11 cellular contexts compared by ENCODE assay signal in the genomic region with DNA sequence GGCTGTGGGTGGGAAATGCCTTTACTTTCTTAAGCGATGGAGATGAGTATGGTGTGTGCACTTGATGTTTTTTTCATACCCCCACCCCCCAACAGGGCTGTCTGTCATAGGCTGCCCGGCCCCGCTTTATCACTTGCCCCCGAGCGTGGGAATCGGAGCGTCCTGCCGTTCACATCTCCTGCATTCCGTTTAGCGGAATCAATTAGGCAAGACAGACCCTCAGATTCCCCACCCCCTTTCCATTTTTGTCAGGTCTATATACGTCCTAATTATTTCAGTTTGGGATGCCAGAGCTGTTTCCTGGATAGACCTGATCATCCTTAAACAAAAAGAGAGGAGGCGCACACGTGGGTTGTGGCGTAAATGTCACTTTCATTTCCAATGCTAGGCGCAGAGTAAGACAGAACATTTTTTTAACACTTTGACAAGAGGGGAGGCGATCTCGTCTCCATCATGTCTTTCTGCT.
DNase-seq lines count a peak whose midpoint lies in the region; ATAC-seq and TF ChIP-seq lines count a peak whose summit lies in the region.
"Had no signal": no experiment of that assay in that cellular context is flagged by ENCODE, and none has a peak within 500 bp of the region (broad histone marks: within the 10 kb centered on the region; RNA-seq: fewer than 3 reads in every experiment).

No MANE protein-coding gene starts in this region.

- in situ Hi-C loops in astrocyte of the cerebellum (cut with HindIII; ENCODE audit: low sequenced_read_pairs) = no loop called here

- H3K4me3 ChIP-seq in astrocyte of the cerebellum (ENCODE audit: low read depth, low read length) = peak overlapping the region; percentile 50
- H3K4me3 ChIP-seq: K562, lung had no signal

- peak overlapping the region; percentile 98 for H3K4me3 Mint-ChIP-seq in natural killer cell

- peaks cover 74 to 91% of the 10 kb centered on the region in 2 donors for H3K27me3 Mint-ChIP-seq in natural killer cell (ENCODE audit: low read depth in 2 of 2)

- no peak overlapping the region for H3K27ac Mint-ChIP-seq in natural killer cell

- H3K36me3 Mint-ChIP-seq in natural killer cell = peaks cover 22% of the 10 kb centered on the region

- ATAC-seq in natural killer cell = no peak
- ATAC-seq in GM19397 (IDR thresholded peaks at IDR 0.05; ENCODE audit: unreplicated experiment) = no peak
- no peak for ATAC-seq in GM21528 (IDR thresholded peaks at IDR 0.05; ENCODE audit: low FRiP score, unreplicated experiment)
- ATAC-seq: K562 had no signal

- H3K9me3 Mint-ChIP-seq in natural killer cell = no peaks in the 10 kb centered on the region

- peaks cover 34 to 35% of the 10 kb centered on the region in 2 donors for H3K4me1 Mint-ChIP-seq in natural killer cell

- intact Hi-C loops in natural killer cell (cut with micrococcal nuclease) = no loop called here

- DNase-seq in DMS 273 treated with DMSO at 0.1 percent for 48 hours (lab: John Stamatoyannopoulos, UW) (peak; percentile 83), M059J (ENCODE audit: low read depth) (peak; percentile 80), astrocyte of the cerebellum (ENCODE audit: low read depth) (no peak), natural killer cell (no peak), D341Med (ENCODE audit: low spot score) (no peak)
- DNase-seq in stimulated activated CD4-positive, alpha-beta T cell treated with anti-CD3 and anti-CD28 coated beads, Interleukin-2, amount 100 ng/mL, for 24 hours = no peak
- DNase-seq: stimulated activated naive B cell treated with anti-CD40 and anti-IgM and Interleukin-4, amounts not matched to agents 10 μg/mL and 1 μg/mL and 100 μg/mL, for 72 hours had no signal

- TF ChIP-seq CTCF in astrocyte of the cerebellum (IDR thresholded peaks at IDR 0.05; ENCODE audit: low read depth, low read length, missing control alignments) = no peak
- TF ChIP-seq CTCF in natural killer cell (IDR thresholded peaks at IDR 0.05) = no peak

Comparison
In these comparisons a context has a peak if more than half of its experiments do, and no peak if none do; other contexts are left out.
1. DNase-seq: peak in DMS 273 treated with DMSO at 0.1 percent for 48 hours (single experiment) and M059J (single experiment); none in astrocyte of the cerebellum (single experiment), natural killer cell (single experiment), stimulated activated CD4-positive, alpha-beta T cell treated with anti-CD3 and anti-CD28 coated beads, Interleukin-2, amount 100 ng/mL, for 24 hours (0 of 2) and D341Med (single experiment).